ENCODE assay signal across 9 cellular contexts in the genomic region with DNA sequence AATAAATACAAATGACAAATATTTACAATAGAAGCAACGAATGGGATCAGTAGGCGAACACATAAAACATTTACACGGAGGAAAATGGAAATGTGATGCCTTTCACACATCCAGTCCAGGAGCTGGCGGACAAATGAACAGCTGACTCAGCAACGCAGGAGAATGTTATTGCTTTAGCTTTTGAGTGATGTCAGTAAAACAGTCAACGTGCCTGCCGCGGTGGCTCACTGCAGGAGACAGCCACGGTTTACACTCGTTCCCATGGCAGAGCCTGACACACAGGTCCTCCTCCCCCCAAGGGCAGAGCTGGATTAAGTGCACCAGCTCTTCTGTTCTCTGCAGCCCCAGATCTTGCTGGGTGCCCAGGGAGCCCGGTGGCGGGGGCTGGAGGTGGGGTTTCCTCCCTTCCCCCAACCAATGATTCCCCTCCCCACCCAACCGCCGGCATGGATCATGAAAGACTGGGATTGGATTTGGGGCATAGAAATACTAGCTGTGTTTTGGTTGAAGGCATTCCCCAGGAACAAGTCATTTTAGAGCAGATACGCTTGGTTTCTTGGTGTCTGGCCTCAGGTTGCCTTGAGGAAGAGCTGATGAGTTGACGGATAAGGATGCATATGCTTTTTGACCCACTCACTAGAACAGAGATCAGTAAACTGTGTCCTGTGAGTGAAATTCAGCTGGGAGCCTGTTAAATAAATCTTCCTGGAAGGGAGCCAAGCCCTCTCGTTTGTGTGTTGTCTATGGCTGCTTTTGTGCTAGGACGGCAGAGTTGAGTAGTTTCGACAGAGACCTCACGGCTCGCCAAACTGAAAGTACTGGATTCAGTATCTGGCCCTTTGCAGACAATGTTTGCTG. TPM values are rescaled to one million over a fixed set of nuclear protein-coding genes. Genes with fewer than 3 reads are reported as not detected.
DNase-seq lines count a peak whose midpoint lies in the region; ATAC-seq and TF ChIP-seq lines count a peak whose summit lies in the region.
"Had no signal": no experiment of that assay in that cellular context is flagged by ENCODE, and none has a peak within 500 bp of the region (broad histone marks: within the 10 kb centered on the region; RNA-seq: fewer than 3 reads in every experiment).

No MANE protein-coding gene starts in this region.

- no peaks in the 10 kb centered on the region for H3K36me3 ChIP-seq in thoracic aorta

- H3K9me3 ChIP-seq in thoracic aorta = no peaks in the 10 kb centered on the region

- peaks cover 18 to 38% of the 10 kb centered on the region in 2 donors for H3K4me1 ChIP-seq in thoracic aorta (ENCODE audit: control insufficient read depth in 1 of 2, low read depth in 2 of 2)

- no peaks in the 10 kb centered on the region for H3K27me3 ChIP-seq in thoracic aorta (replicated peaks; ENCODE audit: insufficient read depth)

- H3K4me3 ChIP-seq in thoracic aorta = peak overlapping the region; percentile 57

- TF ChIP-seq CTCF in VCaP (conservative IDR thresholded peaks at IDR 0.05) = no peak
- TF ChIP-seq CTCF in thoracic aorta (IDR thresholded peaks at IDR 0.05) = no peak

- H3K27ac ChIP-seq in VCaP (peak overlapping the region; percentile 90), thoracic aorta (no peak overlapping the region)

- DNase-seq in NCI-H146 (lab: John Stamatoyannopoulos, UW) = peak; percentile 50
- no peak for DNase-seq in NCI-H146 treated with DMSO at 0.1 percent for 48 hours (lab: John Stamatoyannopoulos, UW; ENCODE audit: unreplicated experiment)
- peak; percentile 91 for DNase-seq in islet precursor cell
- DNase-seq in thoracic aorta (ENCODE audit: low spot score) = no peak
- DNase-seq in stimulated activated naive CD8-positive, alpha-beta T cell treated with anti-CD3 and anti-CD28 coated beads, Interleukin-15, Interleukin-2, amounts not matched to agents 100 U/mL and 50 U/mL, for 24 hours = no peak
- DNase-seq in mucosa of gallbladder (ENCODE audit: low spot score) = no peak

- peak; percentile 66 for ATAC-seq in thoracic aorta (ENCODE audit: insufficient number of reproducible peaks, low FRiP score, low read depth)
- ATAC-seq in stimulated activated naive CD8-positive, alpha-beta T cell treated with anti-CD3 and anti-CD28 coated beads, Interleukin-15, Interleukin-2, amounts not matched to agents 100 U/mL and 50 U/mL, for 24 hours = no peak
- ATAC-seq in GM21423 (IDR thresholded peaks at IDR 0.05; ENCODE audit: unreplicated experiment) = no peak

RNA-seq across cellular contexts. Expression of gene STC2, which starts 12.5 kb away (rescaled TPM):
- total RNA-seq in thoracic aorta (1 to 10 TPM; 2.0 to 8.8 TPM), mucosa of gallbladder (10.3 TPM)
- total RNA-seq: B cell had no signal

Comparison
In these comparisons a context has a peak if more than half of its experiments do, and no peak if none do; other contexts are left out.
1. DNase-seq: peak in NCI-H146 (single experiment) and islet precursor cell (single experiment); none in NCI-H146 treated with DMSO at 0.1 percent for 48 hours (single experiment), thoracic aorta (single experiment), stimulated activated naive CD8-positive, alpha-beta T cell treated with anti-CD3 and anti-CD28 coated beads, Interleukin-15, Interleukin-2, amounts not matched to agents 100 U/mL and 50 U/mL, for 24 hours (single experiment) and mucosa of gallbladder (single experiment).